Comparison of ENCODE assay signal across 24 cellular contexts in the genomic region with DNA sequence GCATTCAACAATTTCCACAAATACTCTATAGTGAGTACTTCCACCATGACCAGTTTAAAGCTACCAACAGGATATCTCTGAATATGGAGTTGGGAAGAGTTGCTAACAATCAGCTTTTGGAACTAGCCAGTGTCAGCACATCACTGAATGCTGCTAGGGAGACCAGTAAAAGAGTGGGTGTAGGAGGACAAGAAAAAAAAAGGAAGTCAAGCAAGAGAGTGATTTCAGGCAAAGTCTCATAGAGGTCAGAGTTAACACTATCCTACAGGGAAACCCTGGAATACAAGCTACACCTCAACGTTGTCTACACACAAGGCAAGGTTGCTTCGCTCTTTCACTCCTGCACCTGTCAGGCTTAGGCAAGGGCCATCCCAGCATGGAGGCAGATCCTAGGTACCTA. TPM values are rescaled to one million over a fixed set of nuclear protein-coding genes. Genes with fewer than 3 reads are reported as not detected.
"Had no signal": no experiment of that assay in that cellular context is flagged by ENCODE, and none has a peak within 500 bp of the region (broad histone marks: within the 10 kb centered on the region; RNA-seq: fewer than 3 reads in every experiment).

No MANE protein-coding gene starts in this region.

- H3K4me3 Mint-ChIP-seq: activated CD4-positive, alpha-beta T cell treated with anti-CD3 and anti-CD28 coated beads for 36 hours; activated naive CD4-positive, alpha-beta T cell treated with anti-CD3 and anti-CD28 coated beads, Interleukin-2, amount 50 U/mL, for 24 hours; mesothelial cell of epicardium; natural killer cell treated with Interleukin-12 subunit alpha and Interleukin-12 subunit beta and Interleukin-15 and Interleukin-18, amount 100 ng/mL, for 72 hours; type B pancreatic cell; WTC11 had no signal

- FAIRE-seq: TTC549 had no signal

- H3K27ac Mint-ChIP-seq: activated CD4-positive, alpha-beta T cell treated with anti-CD3 and anti-CD28 coated beads for 36 hours; activated naive CD4-positive, alpha-beta T cell treated with anti-CD3 and anti-CD28 coated beads, Interleukin-2, amount 50 U/mL, for 24 hours; mesothelial cell of epicardium; natural killer cell treated with Interleukin-12 subunit alpha and Interleukin-12 subunit beta and Interleukin-15 and Interleukin-18, amount 100 ng/mL, for 72 hours; progenitor cell of endocrine pancreas; type B pancreatic cell; WTC11 had no signal

- H3K36me3 ChIP-seq: brain microvascular endothelial cell, esophagus squamous epithelium, gastrocnemius medialis, sigmoid colon, thoracic aorta had no signal

- H3K4me3 ChIP-seq: dorsolateral prefrontal cortex, esophagus squamous epithelium, gastrocnemius medialis, sigmoid colon, smooth muscle cell, thoracic aorta had no signal

- H3K36me3 Mint-ChIP-seq: activated naive CD4-positive, alpha-beta T cell treated with anti-CD3 and anti-CD28 coated beads, Interleukin-2, amount 50 U/mL, for 24 hours; mesothelial cell of epicardium; natural killer cell treated with Interleukin-12 subunit alpha and Interleukin-12 subunit beta and Interleukin-15 and Interleukin-18, amount 100 ng/mL, for 72 hours; type B pancreatic cell; WTC11 had no signal

- H3K4me2 ChIP-seq: smooth muscle cell had no signal

- H3K9me3 ChIP-seq: esophagus squamous epithelium, gastrocnemius medialis, sigmoid colon, thoracic aorta had no signal

- ATAC-seq: activated CD4-positive, alpha-beta T cell treated with anti-CD3 and anti-CD28 coated beads for 36 hours; gastrocnemius medialis; natural killer cell treated with Interleukin-12 subunit alpha and Interleukin-12 subunit beta and Interleukin-15 and Interleukin-18, amount 100 ng/mL, for 72 hours; WTC11 had no signal

- H3K9me3 Mint-ChIP-seq: activated naive CD4-positive, alpha-beta T cell treated with anti-CD3 and anti-CD28 coated beads, Interleukin-2, amount 50 U/mL, for 24 hours; mesothelial cell of epicardium; natural killer cell treated with Interleukin-12 subunit alpha and Interleukin-12 subunit beta and Interleukin-15 and Interleukin-18, amount 100 ng/mL, for 72 hours; type B pancreatic cell; WTC11 had no signal

- H3K27me3 ChIP-seq: brain microvascular endothelial cell, dorsolateral prefrontal cortex, sigmoid colon had no signal

- DNase-seq: activated CD4-positive, alpha-beta T cell treated with anti-CD3 and anti-CD28 coated beads for 36 hours; activated CD4-positive, alpha-beta T cell treated with anti-CD3 and anti-CD28 coated beads, Interleukin-2, amount 50 U/mL, for 4 hours; activated gamma-delta T cell treated with Interleukin-2 at 50 U/mL for 16 hours; activated T-cell treated with anti-CD3 and anti-CD28 coated beads for 4 hours; dorsolateral prefrontal cortex; esophagus squamous epithelium; gastrocnemius medialis; left ventricle myocardium superior; retina; sigmoid colon; stimulated activated CD4-positive, alpha-beta T cell treated with anti-CD3 and anti-CD28 coated beads, Interleukin-15, amount 100 ng/mL, for 24 hours; stimulated activated naive CD4-positive, alpha-beta T cell treated with Interleukin-2 at 50 U/mL for 16 hours; T-helper 1 cell had no signal

- H3K4me1 ChIP-seq: esophagus squamous epithelium, gastrocnemius medialis, sigmoid colon had no signal

- H3K4me1 Mint-ChIP-seq: activated CD4-positive, alpha-beta T cell treated with anti-CD3 and anti-CD28 coated beads for 36 hours; activated naive CD4-positive, alpha-beta T cell treated with anti-CD3 and anti-CD28 coated beads, Interleukin-2, amount 50 U/mL, for 24 hours; mesothelial cell of epicardium had no signal

- H3K27ac ChIP-seq: brain microvascular endothelial cell, dorsolateral prefrontal cortex, esophagus squamous epithelium, gastrocnemius medialis, sigmoid colon, thoracic aorta had no signal

RNA-seq across cellular contexts. Expression of a gene that starts 46.1 kb away (rescaled TPM):
- total RNA-seq: activated CD4-positive, alpha-beta T cell treated with anti-CD3 and anti-CD28 coated beads for 36 hours; activated CD8-positive, alpha-beta memory T cell treated with anti-CD3 and anti-CD28 coated beads for 36 hours; esophagus squamous epithelium; gastrocnemius medialis; left ventricle myocardium superior; mesothelial cell of epicardium; natural killer cell treated with Interleukin-12 subunit alpha and Interleukin-12 subunit beta and Interleukin-15 and Interleukin-18, amount 100 ng/mL, for 72 hours; progenitor cell of endocrine pancreas; sigmoid colon had no signal
- polyA plus RNA-seq: sigmoid colon had no signal
